In the genomic region with DNA sequence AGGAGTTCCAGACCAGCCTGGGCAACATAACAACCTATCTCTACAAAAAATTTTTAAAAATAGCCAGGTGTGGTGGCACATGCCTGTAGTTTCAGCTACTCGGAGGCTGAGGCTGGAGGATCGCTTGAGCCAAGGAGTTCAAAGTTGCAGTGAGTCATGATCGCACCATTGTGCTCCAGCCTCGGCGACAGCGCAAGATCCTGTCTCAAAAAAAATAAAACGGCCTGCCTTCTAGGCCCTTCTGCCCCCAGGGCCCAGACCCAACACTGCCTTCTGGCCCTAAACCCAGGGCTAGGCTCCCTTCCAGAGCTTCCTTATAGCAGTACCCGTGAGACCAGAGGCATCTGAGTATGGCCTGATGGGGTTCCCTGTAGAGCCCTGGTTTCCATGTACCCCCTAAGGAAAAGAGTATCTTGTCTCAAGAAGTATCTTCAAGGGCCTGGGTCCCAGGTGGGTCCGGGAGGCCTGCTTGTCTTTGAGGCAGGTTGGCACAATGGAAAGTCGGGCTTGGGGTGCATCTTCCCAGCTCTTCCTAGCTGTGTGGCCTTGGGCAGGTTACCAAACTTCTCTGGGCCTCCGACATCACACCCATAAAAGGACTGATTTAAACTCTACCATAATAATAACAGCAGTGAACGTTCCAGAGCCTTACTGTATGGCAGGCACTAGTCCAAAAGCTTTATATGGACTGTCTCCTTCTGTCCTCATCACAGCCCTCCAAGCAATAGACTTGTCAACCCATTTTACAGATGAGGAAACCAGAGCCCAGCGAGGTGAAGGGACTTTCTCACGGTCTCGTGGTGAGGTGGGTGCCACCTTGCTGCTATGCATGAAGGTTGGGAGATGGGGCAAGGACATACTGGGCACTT, we compare ENCODE assay signal across 6 cellular contexts. TPM values are rescaled to one million over a fixed set of nuclear protein-coding genes. Genes with fewer than 3 reads are reported as not detected.
A peak's percentile ranks its signal among the peaks of the same experiment; 100 is the strongest.
DNase-seq lines count a peak whose midpoint lies in the region; ATAC-seq, FAIRE-seq and TF ChIP-seq lines count a peak whose summit lies in the region.

No MANE protein-coding gene starts in this region.

- intact Hi-C loops in CD14-positive monocyte (cut with micrococcal nuclease): no loop called here

- 91 to 92% methylated on average over 13 to 15 of the region's 15 CpGs for WGBS in endodermal cell (ENCODE audit: insufficient coverage in 1 of 2, insufficient read length in 1 of 2), 2 experiments
- 83 to 87% (median 83%) methylated on average over 15 of the region's 15 CpGs for WGBS in small intestine, 3 donors

- TF ChIP-seq CTCF in RWPE2 (IDR thresholded peaks at IDR 0.05; ENCODE audit: poor library complexity, severe bottlenecking) (no peak), endodermal cell (conservative IDR thresholded peaks at IDR 0.05) (no peak), CD14-positive monocyte (IDR thresholded peaks at IDR 0.05) (no peak)

- H3K36me3 ChIP-seq in RWPE2 (ENCODE audit: low read depth) (peaks cover 88% of the 10 kb centered on the region), endodermal cell (ENCODE audit: control insufficient read depth, insufficient read depth, low read length) (peaks cover 66% of the 10 kb centered on the region), small intestine (ENCODE audit: control insufficient read depth in 2 of 2, insufficient read depth in 2 of 2, low read length in 2 of 2) (peaks cover 6% of the 10 kb centered on the region in 2 donors), Karpas-422 (ENCODE audit: insufficient read depth, low read length) (no peaks in the 10 kb centered on the region; the same call in 1 of the 2 replicates)

- H3K4me1 ChIP-seq in RWPE2 (ENCODE audit: insufficient read depth, poor library complexity, severe bottlenecking) (peaks cover 51% of the 10 kb centered on the region), endodermal cell (ENCODE audit: control insufficient read depth, insufficient read depth, low read length) (peaks cover 11% of the 10 kb centered on the region), small intestine (ENCODE audit: control insufficient read depth in 2 of 2, insufficient read depth in 1 of 2, low read depth in 1 of 2, low read length in 1 of 2) (peaks cover 0 to 7% of the 10 kb centered on the region in 2 donors), Karpas-422 (ENCODE audit: low read length) (peaks cover 17% of the 10 kb centered on the region)

- peaks cover 49% of the 10 kb centered on the region for H3K36me3 Mint-ChIP-seq in endodermal cell (ENCODE audit: low read depth)
- peaks cover 44 to 80% of the 10 kb centered on the region in 2 donors for H3K36me3 Mint-ChIP-seq in CD14-positive monocyte

- peak overlapping the region; percentile 91 for H3K27ac ChIP-seq in RWPE2 (ENCODE audit: poor library complexity, severe bottlenecking)
- H3K27ac ChIP-seq in endodermal cell (ENCODE audit: low read depth, low read length): no peak overlapping the region
- H3K27ac ChIP-seq in small intestine (ENCODE audit: low read depth in 1 of 2, low read length in 1 of 2): peak overlapping the region; percentile 49 to 83
- H3K27ac ChIP-seq in Karpas-422 (ENCODE audit: low read length): no peak overlapping the region

- no peaks in the 10 kb centered on the region for H4K20me1 ChIP-seq in Karpas-422 (ENCODE audit: insufficient read depth, low read depth, low read length)

- no peak for FAIRE-seq in small intestine (lab: Jason Lieb, UNC)

- H3K9ac ChIP-seq in endodermal cell (ENCODE audit: extremely low read depth, low read length, poor library complexity, severe bottlenecking) (no peak overlapping the region), Karpas-422 (ENCODE audit: low read length) (no peak overlapping the region)

- DNase-seq in RWPE2 (ENCODE audit: low spot score) (no peak), endodermal cell (peak; percentile 39), small intestine (no peak), CD14-positive monocyte (ENCODE audit: low spot score) (no peak), Karpas-422 (no peak)
- DNase-seq in stimulated activated CD4-positive, alpha-beta T cell treated with anti-CD3 and anti-CD28 coated beads, Interleukin-2, amount 100 ng/mL, for 24 hours: no peak

- no peaks in the 10 kb centered on the region for H3K9me3 ChIP-seq in RWPE2 (ENCODE audit: severe bottlenecking)
- H3K9me3 ChIP-seq in endodermal cell (ENCODE audit: control insufficient read depth, low read length): no peaks in the 10 kb centered on the region
- no peaks in the 10 kb centered on the region for H3K9me3 ChIP-seq in small intestine (ENCODE audit: control insufficient read depth, low read depth)
- H3K9me3 ChIP-seq in Karpas-422 (ENCODE audit: low read length): no peaks in the 10 kb centered on the region

- H3K27me3 Mint-ChIP-seq in endodermal cell (ENCODE audit: insufficient read depth): no peaks in the 10 kb centered on the region
- H3K27me3 Mint-ChIP-seq in CD14-positive monocyte (ENCODE audit: low read depth in 3 of 3): peaks cover 0 to 2% (median 0%) of the 10 kb centered on the region in 3 donors

- no peak overlapping the region for H3K4me2 ChIP-seq in Karpas-422 (ENCODE audit: low read depth, low read length, poor library complexity, severe bottlenecking)

- no peak overlapping the region for H2AFZ ChIP-seq in Karpas-422 (ENCODE audit: low read length)

- no peak for ATAC-seq in RWPE2 (ENCODE audit: low read depth)

- H3K9me3 Mint-ChIP-seq in endodermal cell (no peaks in the 10 kb centered on the region), CD14-positive monocyte (peaks cover 0 to 3% (median 0%) of the 10 kb centered on the region in 7 donors)

- H3K27me3 ChIP-seq in RWPE2 (ENCODE audit: insufficient read depth, poor library complexity, severe bottlenecking) (no peaks in the 10 kb centered on the region), endodermal cell (ENCODE audit: control insufficient read depth, insufficient read depth, low read length, poor library complexity, severe bottlenecking) (no peaks in the 10 kb centered on the region), small intestine (ENCODE audit: control insufficient read depth in 2 of 2, insufficient read depth in 2 of 2, low read length in 2 of 2) (no peaks in the 10 kb centered on the region), Karpas-422 (ENCODE audit: low read length) (no peaks in the 10 kb centered on the region)

- H3K4me1 Mint-ChIP-seq in endodermal cell (peaks cover 15% of the 10 kb centered on the region), CD14-positive monocyte (no peaks in the 10 kb centered on the region)

- no peak overlapping the region for H3K4me3 Mint-ChIP-seq in endodermal cell
- H3K4me3 Mint-ChIP-seq in CD14-positive monocyte: no peak overlapping the region

- peaks cover 12% of the 10 kb centered on the region; the same call in 1 of the 2 replicates for H3K79me2 ChIP-seq in Karpas-422 (ENCODE audit: low read length)

- no peak overlapping the region for H3K27ac Mint-ChIP-seq in endodermal cell
- peak overlapping the region in 1 of 7 donors; percentile 13 for H3K27ac Mint-ChIP-seq in CD14-positive monocyte

- H3K4me3 ChIP-seq in RWPE2 (ENCODE audit: severe bottlenecking) (no peak overlapping the region), endodermal cell (ENCODE audit: low read length) (no peak overlapping the region), small intestine (ENCODE audit: low read depth in 1 of 2, low read length in 2 of 2) (no peak overlapping the region), Karpas-422 (ENCODE audit: low read length) (no peak overlapping the region)

- no peaks in the 10 kb centered on the region for H3K9me2 ChIP-seq in Karpas-422 (replicated peaks; ENCODE audit: insufficient read depth, low read length)

RNA-seq across cellular contexts. Expression of a gene that starts 9.7 kb away (rescaled TPM):
- 10 to 100 TPM; 54.6 to 58.7 TPM for total RNA-seq in endodermal cell
- 32.7 TPM for polyA plus RNA-seq in endodermal cell (2013, experiment 1 of 2)
- polyA plus RNA-seq in endodermal cell (2013, experiment 2 of 2): 34.9 TPM
- polyA plus RNA-seq in small intestine: 10 to 100 TPM in 1 of 3 donors, 1 to 10 TPM in 2; 4.1 to 28.4 (median 5.6) TPM
- 10 to 100 TPM in 1 of 2 donors, 1 to 10 TPM in 1; 7.8 to 10.8 TPM for polyA plus RNA-seq in CD14-positive monocyte
- total RNA-seq in Karpas-422 (2014; rRNA removed; shearing (Covaris generic); ENCODE audit: low replicate concordance): 6.3 and 7.8 TPM in 2 replicates

RNA-seq across cellular contexts. Expression of a gene that starts 9.8 kb away (rescaled TPM):
- total RNA-seq in endodermal cell: 10 to 100 TPM; 13.6 to 25.3 TPM
- polyA plus RNA-seq in endodermal cell (2013, experiment 1 of 2): 18.8 TPM
- 16.8 TPM for polyA plus RNA-seq in endodermal cell (2013, experiment 2 of 2)
- 1 to 10 TPM; 4.1 to 5.6 (median 4.9) TPM for polyA plus RNA-seq in small intestine
- 1 to 10 TPM; 2.4 to 4.5 TPM for polyA plus RNA-seq in CD14-positive monocyte
- 26.8 and 31.3 TPM in 2 replicates for total RNA-seq in Karpas-422 (2014; rRNA removed; shearing (Covaris generic); ENCODE audit: low replicate concordance)

RNA-seq across cellular contexts. Expression of a gene that starts 29.2 kb away (rescaled TPM):
- total RNA-seq in endodermal cell: 10 to 100 TPM; 15.2 to 18.0 TPM
- 6.4 TPM for polyA plus RNA-seq in endodermal cell (2013, experiment 1 of 2)
- polyA plus RNA-seq in endodermal cell (2013, experiment 2 of 2): 4.7 TPM
- polyA plus RNA-seq in small intestine (1 to 10 TPM; 1.1 to 6.5 (median 3.2) TPM), CD14-positive monocyte (not detected)
- not detected in 2 replicates for total RNA-seq in Karpas-422 (2014; rRNA removed; shearing (Covaris generic); ENCODE audit: low replicate concordance)

RNA-seq across cellular contexts. Expression of a gene that starts 55.8 kb away (rescaled TPM):
- 10 to 100 TPM; 18.0 to 19.8 TPM for total RNA-seq in endodermal cell
- polyA plus RNA-seq in endodermal cell (2013, experiment 1 of 2): 14.3 TPM
- 13.4 TPM for polyA plus RNA-seq in endodermal cell (2013, experiment 2 of 2)
- 10 to 100 TPM in 1 of 3 donors, 1 to 10 TPM in 2; 2.9 to 13.8 (median 4.6) TPM for polyA plus RNA-seq in small intestine
- polyA plus RNA-seq in CD14-positive monocyte: 1 to 10 TPM; 7.0 to 8.5 TPM
- 6.1 and 10.7 TPM in 2 replicates for total RNA-seq in Karpas-422 (2014; rRNA removed; shearing (Covaris generic); ENCODE audit: low replicate concordance)

RNA-seq across cellular contexts. Expression of a gene that starts 55.9 kb away (rescaled TPM):
- 10 to 100 TPM; 89.8 to 94.8 TPM for total RNA-seq in endodermal cell
- polyA plus RNA-seq in endodermal cell (2013, experiment 1 of 2): 59.2 TPM
- 49.7 TPM for polyA plus RNA-seq in endodermal cell (2013, experiment 2 of 2)
- polyA plus RNA-seq in small intestine (10 to 100 TPM in 1 of 3 donors, 1 to 10 TPM in 2; 4.9 to 14.9 (median 4.9) TPM), CD14-positive monocyte (10 to 100 TPM; 10.5 to 17.2 TPM)
- total RNA-seq in Karpas-422 (2014; rRNA removed; shearing (Covaris generic); ENCODE audit: low replicate concordance): 32.1 and 49.0 TPM in 2 replicates

Comparison
In these comparisons a context has a peak if more than half of its experiments do, and no peak if none do; other contexts are left out.
1. H3K27ac ChIP-seq: peak in RWPE2 (single experiment) and small intestine (2 of 2); none in endodermal cell (single experiment) and Karpas-422 (single experiment).
2. RNA of a gene that starts 29.2 kb away (total RNA-seq): 15.2 to 18.0 TPM in endodermal cell; not detected in Karpas-422; every median in the first group is over 10 times any median in the second.